Comparison of ENCODE assay signal across 18 cellular contexts in genomic region chr5:179272326-179273073, GRCh38.
A peak's percentile ranks its signal among the peaks of the same experiment; 100 is the strongest.
DNase-seq lines count a peak whose midpoint lies in the region; ATAC-seq and TF ChIP-seq lines count a peak whose summit lies in the region.
"Had no signal": no experiment of that assay in that cellular context is flagged by ENCODE, and none has a peak within 500 bp of the region (broad histone marks: within the 10 kb centered on the region; RNA-seq: fewer than 3 reads in every experiment).

No MANE protein-coding gene starts in this region.

- peaks cover 37 to 91% of the 10 kb centered on the region in 2 experiments for H3K79me1 ChIP-seq in IMR-90 (ENCODE audit: low read depth in 1 of 2, low read length in 2 of 2)

- no peak overlapping the region for H3K9ac ChIP-seq in IMR-90 (ENCODE audit: low read depth, low read length)

- TF ChIP-seq CTCF in IMR-90 (conservative IDR thresholded peaks at IDR 0.05; ENCODE audit: low read depth, low read length) = no peak
- no peak for TF ChIP-seq CTCF in esophagus squamous epithelium (IDR thresholded peaks at IDR 0.05)
- TF ChIP-seq CTCF in lower lobe of right lung (IDR thresholded peaks at IDR 0.05) = no peak
- TF ChIP-seq CTCF in spleen (IDR thresholded peaks at IDR 0.05 in 8 of 11, conservative IDR thresholded peaks at IDR 0.05 in 3 of 11) = no peak

- DNase-seq in IMR-90 (no peak), esophagus squamous epithelium (lab: John Stamatoyannopoulos, UW) (no peak), lower lobe of right lung (peak; percentile 39), spleen (peak; percentile 67), SKM-1 treated with dmso at 0.1 percent for 144 hours (lab: John Stamatoyannopoulos, UW; ENCODE audit: unreplicated experiment) (no peak), HuH-7 (ENCODE audit: low spot score) (no peak)
- DNase-seq: activated CD4-positive, alpha-beta T cell treated with anti-CD3 and anti-CD28 coated beads for 1 hour; activated naive CD4-positive, alpha-beta T cell treated with anti-CD3 and anti-CD28 coated beads for 36 hours; effector CD8-positive, alpha-beta T cell; hypothalamus; NCI-H187 treated with DMSO at 0.1 percent for 48 hours; NCI-H510A; SJCRH30 had no signal

- H3K9me3 ChIP-seq in IMR-90 (ENCODE audit: control insufficient read depth, insufficient read depth, low read length) (no peaks in the 10 kb centered on the region), esophagus squamous epithelium (no peaks in the 10 kb centered on the region), lower lobe of right lung (no peaks in the 10 kb centered on the region), spleen (no peaks in the 10 kb centered on the region)
- H3K9me3 ChIP-seq: HAP-1, prostate gland, SJCRH30 had no signal

- peak overlapping the region; percentile 97 for H2BK120ac ChIP-seq in IMR-90 (ENCODE audit: low read depth, low read length)

- peaks cover 67% of the 10 kb centered on the region for H3K9me1 ChIP-seq in IMR-90 (ENCODE audit: insufficient read depth, low read length)

- TF ChIP-seq POLR2A in IMR-90 (IDR thresholded peaks at IDR 0.05; ENCODE audit: low read depth, low read length) (no peak), esophagus squamous epithelium (IDR thresholded peaks at IDR 0.05) (no peak), spleen (IDR thresholded peaks at IDR 0.05) (no peak)

- H3K23ac ChIP-seq in IMR-90 (ENCODE audit: low read depth, low read length) = no peak overlapping the region

- H2AK9ac ChIP-seq in IMR-90 (replicated peaks; ENCODE audit: low read depth, low read length, poor library complexity) = peak overlapping the region; percentile 83

- dilution Hi-C loops in IMR-90 (cut with HindIII; ENCODE audit: low sequenced_read_pairs, unreplicated experiment) = no loop called here

- intact Hi-C loops in IMR-90 (cut with micrococcal nuclease) = no loop called here
- intact Hi-C loops in esophagus squamous epithelium (cut with DNase I) = no loop called here
- intact Hi-C loops in lower lobe of right lung (cut with DNase I) = no loop called here
- intact Hi-C loops in spleen (cut with DNase I; ENCODE audit: low total_unique reads) = no loop called here

- CTCF ChIA-PET in IMR-90 (lab: Yijun Ruan, JAX) = no interaction called here

- H3K4me1 ChIP-seq in IMR-90 (ENCODE audit: control insufficient read depth, insufficient read depth, low read length) (peaks cover 72% of the 10 kb centered on the region), esophagus squamous epithelium (peaks cover 0 to 89% (median 25%) of the 10 kb centered on the region in 3 donors), lower lobe of right lung (peaks cover 69% of the 10 kb centered on the region), spleen (peaks cover 0 to 81% (median 32%) of the 10 kb centered on the region in 6 donors)
- H3K4me1 ChIP-seq: HAP-1, prostate gland, SJCRH30 had no signal

- peak overlapping the region; percentile 4 for H2AFZ ChIP-seq in IMR-90 (replicated peaks; ENCODE audit: low read length, poor library complexity)

- H3K4me3 ChIP-seq in IMR-90 (ENCODE audit: insufficient read depth, low read depth, low read length) (no peak overlapping the region), esophagus squamous epithelium (no peak overlapping the region), lower lobe of right lung (no peak overlapping the region), spleen (no peak overlapping the region)
- H3K4me3 ChIP-seq: HAP-1, prostate gland, SJCRH30 had no signal

- no TSS peak for BruUV-seq in IMR-90 (replicated peaks; lab: Mats Ljungman, UMichigan)

- peak overlapping the region; percentile 36; the same call in 1 of the 2 replicates for H4K5ac ChIP-seq in IMR-90 (ENCODE audit: low read depth, low read length)

- no peak overlapping the region for H3K56ac ChIP-seq in IMR-90 (ENCODE audit: extremely low read depth, insufficient read depth, low read length)

- POLR2A ChIA-PET in IMR-90 (lab: Charles Lee; ENCODE audit: unreplicated experiment) = no interaction called here

- H3K27ac ChIP-seq in IMR-90 (ENCODE audit: insufficient read depth, low read length) (peak overlapping the region; percentile 93; the same call in 1 of the 2 replicates), esophagus squamous epithelium (peak overlapping the region in 3 of 4 donors; percentile 23 to 85 (median 34)), lower lobe of right lung (peak overlapping the region; percentile 46), spleen (peak overlapping the region in 5 of 8 donors; percentile 33 to 73 (median 67))
- H3K27ac ChIP-seq: SJCRH30 had no signal

- peak overlapping the region; percentile 98; the same call in 1 of the 2 replicates for H3K4ac ChIP-seq in IMR-90 (ENCODE audit: low read depth, low read length)

- peak overlapping the region; percentile 92; the same call in 1 of the 2 replicates for H2AK5ac ChIP-seq in IMR-90 (ENCODE audit: low read depth, low read length)

- ATAC-seq in IMR-90 (ENCODE audit: low read depth) = no peak
- ATAC-seq in lower lobe of right lung = no peak
- ATAC-seq in GM19455 (IDR thresholded peaks at IDR 0.05; ENCODE audit: unreplicated experiment) = no peak
- ATAC-seq in GM19452 (IDR thresholded peaks at IDR 0.05; ENCODE audit: unreplicated experiment) = no peak
- ATAC-seq: left colon had no signal

- peak overlapping the region; percentile 33; the same call in 1 of the 2 replicates for H2BK20ac ChIP-seq in IMR-90 (ENCODE audit: low read depth, low read length)

- WGBS in IMR-90 (ENCODE audit: extremely low coverage in 2 of 2, insufficient read length in 1 of 2), 2 experiments = 97% methylated on average over 4 of the region's 19 CpGs; no CpG with 5 or more reads in 1 of the 2 experiments
- 75 to 90% methylated on average over 2 to 4 of the region's 19 CpGs for WGBS in esophagus squamous epithelium, 2 donors
- WGBS in spleen, 5 donors = 88 to 93% (median 90%) methylated on average over 12 to 19 of the region's 19 CpGs

- no peaks in the 10 kb centered on the region for H3K27me3 ChIP-seq in IMR-90 (ENCODE audit: control insufficient read depth, insufficient read depth, low read length)
- no peaks in the 10 kb centered on the region for H3K27me3 ChIP-seq in esophagus squamous epithelium
- H3K27me3 ChIP-seq in lower lobe of right lung (ENCODE audit: low read depth) = no peaks in the 10 kb centered on the region
- no peaks in the 10 kb centered on the region for H3K27me3 ChIP-seq in spleen (replicated peaks in 1 of 7)
- H3K27me3 ChIP-seq: SJCRH30 had no signal

- in situ Hi-C loops in IMR-90 (cut with MboI; ENCODE audit: low sequenced_read_pairs) = no loop called here

- H3K14ac ChIP-seq in IMR-90 (replicated peaks; ENCODE audit: low read depth, low read length) = no peak overlapping the region

- H3K4me2 ChIP-seq in IMR-90 (ENCODE audit: low read depth, low read length) = no peak overlapping the region

- no peak overlapping the region; the same call in 1 of the 3 replicates for H2BK15ac ChIP-seq in IMR-90 (ENCODE audit: low read depth, low read length)

- H2BK5ac ChIP-seq in IMR-90 (ENCODE audit: low read depth, low read length, poor library complexity, severe bottlenecking) = peak overlapping the region; percentile 22

- no peak overlapping the region for H4K8ac ChIP-seq in IMR-90 (ENCODE audit: low read depth in 2 of 2, low read length in 2 of 2)

- no peak for TF ChIP-seq RAD21 in IMR-90 (IDR thresholded peaks at IDR 0.05; ENCODE audit: low read length)

- H4K91ac ChIP-seq in IMR-90 (ENCODE audit: insufficient read depth, low read depth, low read length) = peak overlapping the region; percentile 96

- no peak overlapping the region; the same call in 1 of the 2 replicates for H3K18ac ChIP-seq in IMR-90 (ENCODE audit: low read depth, low read length)

- no peaks in the 10 kb centered on the region for H4K20me1 ChIP-seq in IMR-90 (ENCODE audit: insufficient read depth, low read length)

- H3K36me3 ChIP-seq in IMR-90 (ENCODE audit: control insufficient read depth, insufficient read depth, low read length) = peaks cover 6% of the 10 kb centered on the region; the same call in 1 of the 2 replicates
- H3K36me3 ChIP-seq in esophagus squamous epithelium = no peaks in the 10 kb centered on the region
- H3K36me3 ChIP-seq in lower lobe of right lung = peaks cover 3% of the 10 kb centered on the region
- H3K36me3 ChIP-seq in spleen = peaks cover 0 to 18% (median 0%) of the 10 kb centered on the region in 6 donors
- H3K36me3 ChIP-seq: HAP-1, prostate gland, SJCRH30 had no signal

TF ChIP-seq in IMR-90, 13 proteins besides CTCF, POLR2A, EP300 and RAD21:
- TF ChIP-seq NFE2L2 (IDR thresholded peaks at IDR 0.05; ENCODE audit: low read depth, low read length) (no peak), CEBPB (IDR thresholded peaks at IDR 0.05; ENCODE audit: low read depth, low read length) (no peak), RFX5 (IDR thresholded peaks at IDR 0.05; ENCODE audit: low read depth, low read length) (no peak), MXI1 (IDR thresholded peaks at IDR 0.05; ENCODE audit: borderline replicate concordance, low read depth, low read length) (no peak), RCOR1 (IDR thresholded peaks at IDR 0.05; ENCODE audit: insufficient replicate concordance, low read length) (no peak), CHD1 (IDR thresholded peaks at IDR 0.05; ENCODE audit: low read depth, low read length) (no peak), MAFK (IDR thresholded peaks at IDR 0.05; ENCODE audit: low read depth, low read length) (no peak)
- TF ChIP-seq, protein P1, sequence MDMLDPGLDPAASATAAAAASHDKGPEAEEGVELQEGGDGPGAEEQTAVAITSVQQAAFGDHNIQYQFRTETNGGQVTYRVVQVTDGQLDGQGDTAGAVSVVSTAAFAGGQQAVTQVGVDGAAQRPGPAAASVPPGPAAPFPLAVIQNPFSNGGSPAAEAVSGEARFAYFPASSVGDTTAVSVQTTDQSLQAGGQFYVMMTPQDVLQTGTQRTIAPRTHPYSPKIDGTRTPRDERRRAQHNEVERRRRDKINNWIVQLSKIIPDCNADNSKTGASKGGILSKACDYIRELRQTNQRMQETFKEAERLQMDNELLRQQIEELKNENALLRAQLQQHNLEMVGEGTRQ (IDR thresholded peaks at IDR 0.05; ENCODE audit: low read depth, low read length) = no peak

Comparison
In these comparisons a context has a peak if more than half of its experiments do, and no peak if none do; other contexts are left out.
1. DNase-seq: peak in lower lobe of right lung (single experiment) and spleen (single experiment); none in IMR-90 (single experiment), esophagus squamous epithelium (single experiment), SKM-1 treated with dmso at 0.1 percent for 144 hours (single experiment) and HuH-7 (single experiment).
2. H3K27ac ChIP-seq: peak in every context shown above with its lines; median percentile 93 in IMR-90; 67 in spleen; 46 in lower lobe of right lung; 34 in esophagus squamous epithelium.